ENCODE assay signal across 18 cellular contexts in the genomic region with DNA sequence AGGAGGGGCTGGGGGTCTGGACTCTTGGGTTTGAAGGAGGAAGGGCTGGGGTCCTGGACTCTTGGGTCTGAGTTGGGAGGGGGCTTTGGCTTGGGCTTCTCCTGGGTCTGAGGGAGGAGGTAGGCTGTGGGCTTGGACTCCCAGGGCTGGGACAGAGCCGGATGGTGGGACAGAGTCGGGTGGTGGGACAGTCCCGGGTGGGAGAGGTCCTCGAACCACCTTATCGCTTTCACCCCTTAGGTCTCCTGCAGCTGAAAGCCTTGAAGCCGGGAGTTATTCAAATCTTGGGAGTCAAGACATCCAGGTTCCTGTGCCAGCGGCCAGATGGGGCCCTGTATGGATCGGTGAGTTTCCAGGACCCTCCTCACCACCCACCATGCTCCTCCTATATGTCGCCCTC. TPM values are rescaled to one million over a fixed set of nuclear protein-coding genes. Genes with fewer than 3 reads are reported as not detected.
DNase-seq lines count a peak whose midpoint lies in the region; ATAC-seq, FAIRE-seq and TF ChIP-seq lines count a peak whose summit lies in the region.
"Had no signal": no experiment of that assay in that cellular context is flagged by ENCODE, and none has a peak within 500 bp of the region (broad histone marks: within the 10 kb centered on the region; RNA-seq: fewer than 3 reads in every experiment).

No MANE protein-coding gene starts in this region.

- H3K4me1 Mint-ChIP-seq in WTC11, result peaks cover 32% of the 10 kb centered on the region
- H3K4me1 Mint-ChIP-seq in stimulated activated effector memory CD8-positive, alpha-beta T cell treated with anti-CD3 and anti-CD28 coated beads, Interleukin-12 subunit alpha, Interleukin-12 subunit beta, amount 100 ng/mL, for 72 hours, result peaks cover 24% of the 10 kb centered on the region

- H3K27ac ChIP-seq in liver (ENCODE audit: low read depth in 1 of 2, low read length in 2 of 2) (peak overlapping the region; percentile 42 to 69), HepG2 (ENCODE audit: extremely low read length, insufficient read depth, low read length) (no peak overlapping the region), neuronal stem cell (replicated peaks; ENCODE audit: low read length) (no peak overlapping the region)
- H3K27ac ChIP-seq: 22Rv1, BLaER1, HL-60 had no signal

- DNase-seq in HepG2 (ENCODE audit: low spot score) (no peak), WTC11 (ENCODE audit: low spot score) (no peak), neuronal stem cell (ENCODE audit: low spot score) (no peak), kidney glomerular epithelial cell (lab: John Stamatoyannopoulos, UW) (no peak)
- DNase-seq in activated CD4-positive, CD25-positive, alpha-beta regulatory T cell (lab: John Stamatoyannopoulos, UW), result no peak
- DNase-seq in stimulated activated effector memory CD8-positive, alpha-beta T cell treated with anti-CD3 and anti-CD28 coated beads, Interleukin-12 subunit alpha, Interleukin-12 subunit beta, amount 100 ng/mL, for 72 hours (ENCODE audit: low spot score in 2 of 2), result no peak
- DNase-seq: AML-193; CD8-positive, alpha-beta memory T cell; DMS53; GF-D8; HCEC 1CT; HFFc6; KG1 had no signal

- H2BK12ac ChIP-seq in neuronal stem cell (ENCODE audit: low read length), result no peak overlapping the region

- H3K79me1 ChIP-seq in neuronal stem cell (ENCODE audit: low read depth, low read length), result peaks cover 4% of the 10 kb centered on the region

- H3K9me3 ChIP-seq in liver (ENCODE audit: control insufficient read depth in 4 of 4, low read length in 3 of 4) (no peaks in the 10 kb centered on the region), HepG2 (ENCODE audit: low read length) (no peaks in the 10 kb centered on the region), neuronal stem cell (replicated peaks in 1 of 2; ENCODE audit: control insufficient read depth in 2 of 2, insufficient read depth in 1 of 2, low read depth in 1 of 2, low read length in 2 of 2) (peaks cover 0 to 3% of the 10 kb centered on the region in 2 donors)
- H3K9me3 ChIP-seq: BLaER1 had no signal

- TF ChIP-seq CTCF in liver (IDR thresholded peaks at IDR 0.05; ENCODE audit: low read depth, low read length, missing input control) (no peak), HepG2 (CRISPR knock-in tag; IDR thresholded peaks at IDR 0.05) (no peak), WTC11 (IDR thresholded peaks at IDR 0.05) (no peak)

- no peaks in the 10 kb centered on the region for H3K9me3 Mint-ChIP-seq in WTC11
- H3K9me3 Mint-ChIP-seq in stimulated activated effector memory CD8-positive, alpha-beta T cell treated with anti-CD3 and anti-CD28 coated beads, Interleukin-12 subunit alpha, Interleukin-12 subunit beta, amount 100 ng/mL, for 72 hours, result no peaks in the 10 kb centered on the region
- H3K9me3 Mint-ChIP-seq: CD8-positive, alpha-beta memory T cell; HFFc6; IgD-negative memory B cell had no signal

- no TSS peak for BruUV-seq in HepG2 (replicated peaks; lab: Mats Ljungman, UMichigan)

- H3K14ac ChIP-seq in neuronal stem cell (ENCODE audit: low read length), result no peak overlapping the region

- CTCF ChIA-PET in HepG2 (lab: Yijun Ruan, JAX; ENCODE audit: low intra/inter-chr PET ratio, low total read pairs), result no interaction called here
- CTCF ChIA-PET in WTC11 (lab: Charles Lee), result interaction anchor here (0.6 to 1.4 kb wide), 2 partner anchors 10 to 39 kb away, joined by 3 to 4 read pairs; no protein-coding TSS in a partner anchor

- in situ Hi-C loops in HepG2 (cut with HindIII; ENCODE audit: extremely low pct_ligation_motif_present, low pct_unique_long_range_greater_than_20kb), result no loop called here

- H3K23ac ChIP-seq in neuronal stem cell (ENCODE audit: low read depth, low read length, poor library complexity), result no peak overlapping the region

- H4K91ac ChIP-seq in neuronal stem cell (ENCODE audit: low read depth, low read length, poor library complexity), result no peak overlapping the region

- H3K4ac ChIP-seq in neuronal stem cell (ENCODE audit: low read length), result no peak overlapping the region

- H3K18ac ChIP-seq in neuronal stem cell (ENCODE audit: low read length), result peak overlapping the region; percentile 19

- H2AFZ ChIP-seq in HepG2 (ENCODE audit: low read length) (no peak overlapping the region), neuronal stem cell (ENCODE audit: low read length) (no peak overlapping the region)

- H3K4me1 ChIP-seq in liver (ENCODE audit: control insufficient read depth in 4 of 4, insufficient read depth in 4 of 4, low read length in 3 of 4), result peaks cover 7 to 27% (median 16%) of the 10 kb centered on the region in 4 donors
- peaks cover 62% of the 10 kb centered on the region for H3K4me1 ChIP-seq in HepG2 (ENCODE audit: insufficient read depth, low read length)
- peaks cover 6 to 8% of the 10 kb centered on the region in 2 donors for H3K4me1 ChIP-seq in neuronal stem cell (ENCODE audit: control insufficient read depth in 2 of 2, insufficient read depth in 1 of 2, low read depth in 1 of 2, low read length in 2 of 2)

- no peak; the same call in 2 of the 3 replicates for ATAC-seq in HepG2
- no peak for ATAC-seq in WTC11
- ATAC-seq in stimulated activated effector memory CD8-positive, alpha-beta T cell treated with anti-CD3 and anti-CD28 coated beads, Interleukin-12 subunit alpha, Interleukin-12 subunit beta, amount 100 ng/mL, for 72 hours, result no peak

- H3K27me3 ChIP-seq in liver (ENCODE audit: control insufficient read depth in 4 of 4, insufficient read depth in 4 of 4, low read length in 3 of 4), result no peaks in the 10 kb centered on the region
- no peaks in the 10 kb centered on the region for H3K27me3 ChIP-seq in HepG2 (ENCODE audit: control insufficient read depth in 1 of 2, insufficient read depth in 2 of 2, low read length in 2 of 2)
- H3K27me3 ChIP-seq in neuronal stem cell (ENCODE audit: control insufficient read depth in 3 of 3, insufficient read depth in 3 of 3, low read depth in 1 of 3, low read length in 3 of 3), result peaks cover 0 to 52% (median 12%) of the 10 kb centered on the region in 3 experiments

- no peak overlapping the region for H2BK5ac ChIP-seq in neuronal stem cell (ENCODE audit: low read length)

- 88% methylated on average over 9 of the region's 9 CpGs for WGBS in liver
- 81% methylated on average over 9 of the region's 9 CpGs for WGBS in HepG2 (ENCODE audit: low lambda C conversion rate)
- no CpG with 5 or more reads among the region's 9 CpGs for WGBS in neuronal stem cell (ENCODE audit: extremely low coverage in 2 of 2, insufficient read length in 2 of 2, insufficient replicate concordance in 1 of 2), 2 donors

- no peaks in the 10 kb centered on the region for H3K79me2 ChIP-seq in HepG2 (ENCODE audit: insufficient read depth, low read length)

- no peaks in the 10 kb centered on the region for H4K20me1 ChIP-seq in HepG2 (ENCODE audit: insufficient read depth, low read length)
- H4K20me1 ChIP-seq: BLaER1 had no signal

- no peak overlapping the region for H3K4me3 Mint-ChIP-seq in WTC11
- no peak overlapping the region for H3K4me3 Mint-ChIP-seq in stimulated activated effector memory CD8-positive, alpha-beta T cell treated with anti-CD3 and anti-CD28 coated beads, Interleukin-12 subunit alpha, Interleukin-12 subunit beta, amount 100 ng/mL, for 72 hours
- H3K4me3 Mint-ChIP-seq: CD8-positive, alpha-beta memory T cell; HFFc6; IgD-negative memory B cell had no signal

- POLR2A ChIA-PET in HepG2 (lab: Yijun Ruan, JAX) (no interaction called here), WTC11 (lab: Charles Lee) (no interaction called here)

- no peak overlapping the region for H3K4me2 ChIP-seq in HepG2 (ENCODE audit: low read depth, low read length)
- no peak overlapping the region for H3K4me2 ChIP-seq in neuronal stem cell (ENCODE audit: insufficient read depth, low read length, poor library complexity, severe bottlenecking)
- H3K4me2 ChIP-seq: BLaER1 had no signal

- peak overlapping the region; percentile 60 to 75 for H3K9ac ChIP-seq in liver (ENCODE audit: low read depth in 1 of 2, low read length in 2 of 2)
- no peak overlapping the region for H3K9ac ChIP-seq in HepG2 (ENCODE audit: insufficient read depth, low read depth, low read length)
- H3K9ac ChIP-seq in neuronal stem cell (ENCODE audit: low read depth, low read length, poor library complexity), result no peak overlapping the region
- H3K9ac ChIP-seq: BLaER1 had no signal

- H3K36me3 ChIP-seq in liver (ENCODE audit: control insufficient read depth in 4 of 4, insufficient read depth in 3 of 4, low read depth in 1 of 4, low read length in 3 of 4) (no peaks in the 10 kb centered on the region), HepG2 (replicated peaks in 1 of 2; ENCODE audit: control insufficient read depth in 1 of 2, insufficient read depth in 2 of 2, low read length in 2 of 2) (no peaks in the 10 kb centered on the region), neuronal stem cell (replicated peaks in 1 of 2; ENCODE audit: control insufficient read depth in 2 of 2, insufficient read depth in 2 of 2, low read length in 2 of 2) (no peaks in the 10 kb centered on the region)
- H3K36me3 ChIP-seq: BLaER1 had no signal

- no peak for TF ChIP-seq EP300 in HepG2 (IDR thresholded peaks at IDR 0.05; ENCODE audit: low read depth in 2 of 2, low read length in 2 of 2)
- TF ChIP-seq EP300 in HepG2 (CRISPR knock-in tag; IDR thresholded peaks at IDR 0.05; ENCODE audit: borderline replicate concordance), result no peak

- no peak for FAIRE-seq in HepG2 (lab: Jason Lieb, UNC)

- TF ChIP-seq POLR2A in HepG2 (IDR thresholded peaks at IDR 0.05; ENCODE audit: insufficient read depth in 1 of 2, low read depth in 2 of 2, low read length in 2 of 2), result no peak

- TF ChIP-seq RAD21 in liver (IDR thresholded peaks at IDR 0.05) (no peak), HepG2 (CRISPR knock-in tag; IDR thresholded peaks at IDR 0.05) (no peak)

- H3K27ac Mint-ChIP-seq in WTC11, result no peak overlapping the region
- H3K27ac Mint-ChIP-seq in stimulated activated effector memory CD8-positive, alpha-beta T cell treated with anti-CD3 and anti-CD28 coated beads, Interleukin-12 subunit alpha, Interleukin-12 subunit beta, amount 100 ng/mL, for 72 hours, result no peak overlapping the region
- H3K27ac Mint-ChIP-seq: CD8-positive, alpha-beta memory T cell; HFFc6; IgD-negative memory B cell had no signal

- H4K8ac ChIP-seq in neuronal stem cell (ENCODE audit: low read depth, low read length), result no peak overlapping the region

- no peaks in the 10 kb centered on the region for H3K36me3 Mint-ChIP-seq in WTC11
- no peaks in the 10 kb centered on the region for H3K36me3 Mint-ChIP-seq in stimulated activated effector memory CD8-positive, alpha-beta T cell treated with anti-CD3 and anti-CD28 coated beads, Interleukin-12 subunit alpha, Interleukin-12 subunit beta, amount 100 ng/mL, for 72 hours
- H3K36me3 Mint-ChIP-seq: CD8-positive, alpha-beta memory T cell; IgD-negative memory B cell had no signal

- peak overlapping the region; percentile 82 for H2AK5ac ChIP-seq in neuronal stem cell (ENCODE audit: low read depth, low read length)

- H3K4me3 ChIP-seq in liver (ENCODE audit: low read depth in 1 of 3, low read length in 3 of 3) (peak overlapping the region; percentile 23 to 62 (median 31)), HepG2 (replicated peaks in 1 of 3; ENCODE audit: insufficient read depth in 1 of 3, low read depth in 2 of 3, low read length in 3 of 3) (no peak overlapping the region), neuronal stem cell (ENCODE audit: low read length in 2 of 2) (no peak overlapping the region)
- H3K4me3 ChIP-seq: BLaER1 had no signal

- peaks cover 18% of the 10 kb centered on the region for H3K27me3 Mint-ChIP-seq in WTC11 (ENCODE audit: low read depth)

- no peak overlapping the region for H2BK15ac ChIP-seq in neuronal stem cell (ENCODE audit: low read length)

- no peak overlapping the region for H2BK120ac ChIP-seq in neuronal stem cell (ENCODE audit: low read depth, low read length)

- intact Hi-C loops in HepG2 (cut with micrococcal nuclease; ENCODE audit: unreplicated experiment), result no loop called here

RNA-seq across cellular contexts. Expression of a gene that starts 1.4 kb away (rescaled TPM):
- total RNA-seq in liver, result 1 to 10 TPM in 1 of 2 donors, not detected in 1; 5.5 TPM
- polyA plus RNA-seq in liver, result 10 to 100 TPM in 1 of 2 donors, 1 to 10 TPM in 1; 6.5 to 18.5 TPM
- not detected in 2 replicates for total RNA-seq in HepG2 (2016; rRNA removed; fragmentation: Illumina TruSeq; extraction: Trizol)
- not detected in 2 replicates for total RNA-seq in HepG2 (2016; cell fraction: cytosol; rRNA removed; fragmentation: Illumina TruSeq; extraction: Trizol; ENCODE audit: low read depth)
- not detected in 2 replicates for total RNA-seq in HepG2 (2016; cell fraction: insoluble cytoplasmic fraction; rRNA removed; fragmentation: Illumina TruSeq; extraction: Trizol)
- not detected in 2 replicates for total RNA-seq in HepG2 (2016; cell fraction: membrane; rRNA removed; fragmentation: Illumina TruSeq; extraction: Trizol)
- total RNA-seq in HepG2 (2016; cell fraction: nucleus; rRNA removed; fragmentation: Illumina TruSeq; extraction: Trizol), result not detected in 2 replicates
- 0.17 TPM in 2 replicates for polyA plus RNA-seq in HepG2 (2011; rRNA removed)
- 0.08 and 0.12 TPM in 2 replicates for polyA plus RNA-seq in HepG2 (2011; cell fraction: cytosol; rRNA removed)
- 0.26 and 0.39 TPM in 2 replicates for polyA plus RNA-seq in HepG2 (2011; cell fraction: nucleus; rRNA removed)
- polyA plus RNA-seq in HepG2 (2012), result 0.60 TPM in 1 of 2 replicates, not detected in the other
- polyA plus RNA-seq in HepG2 (2016; cell fraction: cytosol; fragmentation: Illumina TruSeq; extraction: Trizol; ENCODE audit: low read depth), result not detected in 2 replicates
- not detected in 2 replicates for polyA plus RNA-seq in HepG2 (2016; cell fraction: insoluble cytoplasmic fraction; fragmentation: Illumina TruSeq; extraction: Trizol; ENCODE audit: low read depth)
- polyA plus RNA-seq in HepG2 (2016; cell fraction: membrane; fragmentation: Illumina TruSeq; extraction: Trizol; ENCODE audit: low read depth), result not detected in 2 replicates
- not detected in 2 replicates for polyA plus RNA-seq in HepG2 (2016; cell fraction: nucleus; fragmentation: Illumina TruSeq; extraction: Trizol; ENCODE audit: insufficient read depth, low read depth)
- polyA minus RNA-seq in HepG2 (2011; rRNA and poly(A)+ RNA removed; ENCODE audit: low replicate concordance), result not detected in 2 replicates
- polyA minus RNA-seq in HepG2 (2011; cell fraction: cytosol; rRNA and poly(A)+ RNA removed), result not detected in 2 replicates
- polyA minus RNA-seq in HepG2 (2011; cell fraction: nucleus; rRNA and poly(A)+ RNA removed), result 0.37 TPM in 1 of 2 replicates, not detected in the other
- 0.21 to 0.44 TPM (median 0.26 TPM) in 3 replicates for total RNA-seq in WTC11 (2021)
- not detected for polyA plus RNA-seq in neuronal stem cell (2013, experiment 1 of 2)
- polyA plus RNA-seq in neuronal stem cell (2013, experiment 2 of 2), result not detected
- total RNA-seq: CD8-positive, alpha-beta memory T cell; HFFc6 had no signal
- polyA plus RNA-seq: CD8-positive, alpha-beta memory T cell; IgD-negative memory B cell had no signal

RNA-seq across cellular contexts. Expression of a gene that starts 4.2 kb away (rescaled TPM):
- 1 to 10 TPM; 1.3 to 6.8 TPM for total RNA-seq in liver
- under 1 TPM; 0.48 to 0.72 TPM for polyA plus RNA-seq in liver
- 0.07 TPM in 2 replicates for total RNA-seq in HepG2 (2016; rRNA removed; fragmentation: Illumina TruSeq; extraction: Trizol)
- total RNA-seq in HepG2 (2016; cell fraction: cytosol; rRNA removed; fragmentation: Illumina TruSeq; extraction: Trizol; ENCODE audit: low read depth), result not detected in 2 replicates
- total RNA-seq in HepG2 (2016; cell fraction: insoluble cytoplasmic fraction; rRNA removed; fragmentation: Illumina TruSeq; extraction: Trizol), result 0.09 TPM in 1 of 2 replicates, not detected in the other
- total RNA-seq in HepG2 (2016; cell fraction: membrane; rRNA removed; fragmentation: Illumina TruSeq; extraction: Trizol), result 0.07 and 0.09 TPM in 2 replicates
- total RNA-seq in HepG2 (2016; cell fraction: nucleus; rRNA removed; fragmentation: Illumina TruSeq; extraction: Trizol), result 0.09 TPM in 1 of 2 replicates, not detected in the other
- polyA plus RNA-seq in HepG2 (2011; rRNA removed), result 1.1 and 1.5 TPM in 2 replicates
- 0.71 and 0.98 TPM in 2 replicates for polyA plus RNA-seq in HepG2 (2011; cell fraction: cytosol; rRNA removed)
- polyA plus RNA-seq in HepG2 (2011; cell fraction: nucleus; rRNA removed), result 2.0 and 2.5 TPM in 2 replicates
- 0.47 and 1.7 TPM in 2 replicates for polyA plus RNA-seq in HepG2 (2012)
- polyA plus RNA-seq in HepG2 (2016; cell fraction: cytosol; fragmentation: Illumina TruSeq; extraction: Trizol; ENCODE audit: low read depth), result not detected in 2 replicates
- not detected in 2 replicates for polyA plus RNA-seq in HepG2 (2016; cell fraction: insoluble cytoplasmic fraction; fragmentation: Illumina TruSeq; extraction: Trizol; ENCODE audit: low read depth)
- 0.14 TPM in 1 of 2 replicates, not detected in the other for polyA plus RNA-seq in HepG2 (2016; cell fraction: membrane; fragmentation: Illumina TruSeq; extraction: Trizol; ENCODE audit: low read depth)
- 0.26 TPM in 1 of 2 replicates, not detected in the other for polyA plus RNA-seq in HepG2 (2016; cell fraction: nucleus; fragmentation: Illumina TruSeq; extraction: Trizol; ENCODE audit: insufficient read depth, low read depth)
- 1.8 and 2.9 TPM in 2 replicates for polyA minus RNA-seq in HepG2 (2011; rRNA and poly(A)+ RNA removed; ENCODE audit: low replicate concordance)
- polyA minus RNA-seq in HepG2 (2011; cell fraction: cytosol; rRNA and poly(A)+ RNA removed), result 0.97 and 0.99 TPM in 2 replicates
- polyA minus RNA-seq in HepG2 (2011; cell fraction: nucleus; rRNA and poly(A)+ RNA removed), result 0.64 and 1.5 TPM in 2 replicates
- total RNA-seq in WTC11 (2021), result 9.9 to 11.5 TPM (median 10.1 TPM) in 3 replicates
- 0.99 TPM for polyA plus RNA-seq in neuronal stem cell (2013, experiment 1 of 2)
- polyA plus RNA-seq in neuronal stem cell (2013, experiment 2 of 2), result 1.0 TPM
- polyA plus RNA-seq: CD8-positive, alpha-beta memory T cell; IgD-negative memory B cell had no signal

RNA-seq across cellular contexts. Expression of a gene that starts 10.0 kb away (rescaled TPM):
- under 1 TPM; 0.33 to 0.47 TPM for total RNA-seq in liver
- not detected for polyA plus RNA-seq in liver
- 0.22 TPM in 1 of 2 replicates, not detected in the other for total RNA-seq in HepG2 (2016; rRNA removed; fragmentation: Illumina TruSeq; extraction: Trizol)
- not detected in 2 replicates for total RNA-seq in HepG2 (2016; cell fraction: cytosol; rRNA removed; fragmentation: Illumina TruSeq; extraction: Trizol; ENCODE audit: low read depth)
- total RNA-seq in HepG2 (2016; cell fraction: insoluble cytoplasmic fraction; rRNA removed; fragmentation: Illumina TruSeq; extraction: Trizol), result 0.11 TPM in 1 of 2 replicates, not detected in the other
- total RNA-seq in HepG2 (2016; cell fraction: membrane; rRNA removed; fragmentation: Illumina TruSeq; extraction: Trizol), result 0.59 TPM in 1 of 2 replicates, not detected in the other
- total RNA-seq in HepG2 (2016; cell fraction: nucleus; rRNA removed; fragmentation: Illumina TruSeq; extraction: Trizol), result not detected in 2 replicates
- 0.07 and 0.16 TPM in 2 replicates for polyA plus RNA-seq in HepG2 (2011; rRNA removed)
- polyA plus RNA-seq in HepG2 (2011; cell fraction: cytosol; rRNA removed), result not detected in 2 replicates
- 1.2 and 1.7 TPM in 2 replicates for polyA plus RNA-seq in HepG2 (2011; cell fraction: nucleus; rRNA removed)
- polyA plus RNA-seq in HepG2 (2012), result 0.09 and 0.50 TPM in 2 replicates
- not detected in 2 replicates for polyA plus RNA-seq in HepG2 (2016; cell fraction: cytosol; fragmentation: Illumina TruSeq; extraction: Trizol; ENCODE audit: low read depth)
- not detected in 2 replicates for polyA plus RNA-seq in HepG2 (2016; cell fraction: insoluble cytoplasmic fraction; fragmentation: Illumina TruSeq; extraction: Trizol; ENCODE audit: low read depth)
- not detected in 2 replicates for polyA plus RNA-seq in HepG2 (2016; cell fraction: membrane; fragmentation: Illumina TruSeq; extraction: Trizol; ENCODE audit: low read depth)
- 0.46 and 0.85 TPM in 2 replicates for polyA plus RNA-seq in HepG2 (2016; cell fraction: nucleus; fragmentation: Illumina TruSeq; extraction: Trizol; ENCODE audit: insufficient read depth, low read depth)
- polyA minus RNA-seq in HepG2 (2011; rRNA and poly(A)+ RNA removed; ENCODE audit: low replicate concordance), result 0.30 TPM in 1 of 2 replicates, not detected in the other
- not detected in 2 replicates for polyA minus RNA-seq in HepG2 (2011; cell fraction: cytosol; rRNA and poly(A)+ RNA removed)
- 0.37 and 0.39 TPM in 2 replicates for polyA minus RNA-seq in HepG2 (2011; cell fraction: nucleus; rRNA and poly(A)+ RNA removed)
- total RNA-seq in WTC11 (2021), result 1.3 to 2.2 TPM (median 1.3 TPM) in 3 replicates
- 0.01 TPM for polyA plus RNA-seq in neuronal stem cell (2013, experiment 1 of 2)
- 0.03 TPM for polyA plus RNA-seq in neuronal stem cell (2013, experiment 2 of 2)
- total RNA-seq: CD8-positive, alpha-beta memory T cell; HFFc6 had no signal
- polyA plus RNA-seq: CD8-positive, alpha-beta memory T cell; IgD-negative memory B cell had no signal

RNA-seq across cellular contexts. Expression of a gene that starts 16.3 kb away (rescaled TPM):
- total RNA-seq in liver (1 to 10 TPM; 4.8 to 5.4 TPM), HepG2 (2016; rRNA removed; fragmentation: Illumina TruSeq; extraction: Trizol) (0.44 and 0.49 TPM in 2 replicates), WTC11 (2021) (4.4 to 5.4 TPM (median 5.2 TPM) in 3 replicates)
- polyA plus RNA-seq in liver (1 to 10 TPM; 1.8 to 4.3 TPM), HepG2 (2011; rRNA removed) (0.58 and 1.1 TPM in 2 replicates)
- 0.18 and 0.20 TPM in 2 replicates for total RNA-seq in HepG2 (2016; cell fraction: cytosol; rRNA removed; fragmentation: Illumina TruSeq; extraction: Trizol; ENCODE audit: low read depth)
- total RNA-seq in HepG2 (2016; cell fraction: insoluble cytoplasmic fraction; rRNA removed; fragmentation: Illumina TruSeq; extraction: Trizol), result 0.16 and 0.32 TPM in 2 replicates
- 0.09 and 0.24 TPM in 2 replicates for total RNA-seq in HepG2 (2016; cell fraction: membrane; rRNA removed; fragmentation: Illumina TruSeq; extraction: Trizol)
- 0.22 TPM in 1 of 2 replicates, not detected in the other for total RNA-seq in HepG2 (2016; cell fraction: nucleus; rRNA removed; fragmentation: Illumina TruSeq; extraction: Trizol)
- polyA plus RNA-seq in HepG2 (2011; cell fraction: cytosol; rRNA removed), result 0.49 and 0.71 TPM in 2 replicates
- polyA plus RNA-seq in HepG2 (2011; cell fraction: nucleus; rRNA removed), result 2.6 and 3.2 TPM in 2 replicates
- polyA plus RNA-seq in HepG2 (2012), result 1.3 and 1.9 TPM in 2 replicates
- 0.14 and 0.21 TPM in 2 replicates for polyA plus RNA-seq in HepG2 (2016; cell fraction: cytosol; fragmentation: Illumina TruSeq; extraction: Trizol; ENCODE audit: low read depth)
- 0.27 and 0.31 TPM in 2 replicates for polyA plus RNA-seq in HepG2 (2016; cell fraction: insoluble cytoplasmic fraction; fragmentation: Illumina TruSeq; extraction: Trizol; ENCODE audit: low read depth)
- polyA plus RNA-seq in HepG2 (2016; cell fraction: membrane; fragmentation: Illumina TruSeq; extraction: Trizol; ENCODE audit: low read depth), result 0.11 and 0.30 TPM in 2 replicates
- polyA plus RNA-seq in HepG2 (2016; cell fraction: nucleus; fragmentation: Illumina TruSeq; extraction: Trizol; ENCODE audit: insufficient read depth, low read depth), result 0.86 and 0.89 TPM in 2 replicates
- 1.6 and 73.9 TPM in 2 replicates for polyA minus RNA-seq in HepG2 (2011; rRNA and poly(A)+ RNA removed; ENCODE audit: low replicate concordance)
- polyA minus RNA-seq in HepG2 (2011; cell fraction: cytosol; rRNA and poly(A)+ RNA removed), result 0.79 and 0.89 TPM in 2 replicates
- 1.1 and 1.2 TPM in 2 replicates for polyA minus RNA-seq in HepG2 (2011; cell fraction: nucleus; rRNA and poly(A)+ RNA removed)
- polyA plus RNA-seq in neuronal stem cell (2013, experiment 1 of 2), result 1.1 TPM
- polyA plus RNA-seq in neuronal stem cell (2013, experiment 2 of 2), result 1.1 TPM

RNA-seq across cellular contexts. Expression of a gene that starts 37.2 kb away (rescaled TPM):
- total RNA-seq in liver, result under 1 TPM; 0.08 to 0.09 TPM
- under 1 TPM; 0.07 to 0.31 TPM for polyA plus RNA-seq in liver
- total RNA-seq in HepG2 (2016; rRNA removed; fragmentation: Illumina TruSeq; extraction: Trizol), result 2.0 and 2.2 TPM in 2 replicates
- 2.4 and 2.6 TPM in 2 replicates for total RNA-seq in HepG2 (2016; cell fraction: cytosol; rRNA removed; fragmentation: Illumina TruSeq; extraction: Trizol; ENCODE audit: low read depth)
- total RNA-seq in HepG2 (2016; cell fraction: insoluble cytoplasmic fraction; rRNA removed; fragmentation: Illumina TruSeq; extraction: Trizol), result 1.4 and 2.1 TPM in 2 replicates
- 2.7 and 3.4 TPM in 2 replicates for total RNA-seq in HepG2 (2016; cell fraction: membrane; rRNA removed; fragmentation: Illumina TruSeq; extraction: Trizol)
- total RNA-seq in HepG2 (2016; cell fraction: nucleus; rRNA removed; fragmentation: Illumina TruSeq; extraction: Trizol), result 2.1 and 2.5 TPM in 2 replicates
- 2.4 and 2.7 TPM in 2 replicates for polyA plus RNA-seq in HepG2 (2011; rRNA removed)
- polyA plus RNA-seq in HepG2 (2011; cell fraction: cytosol; rRNA removed), result 1.4 and 1.7 TPM in 2 replicates
- polyA plus RNA-seq in HepG2 (2011; cell fraction: nucleus; rRNA removed), result 7.2 and 7.7 TPM in 2 replicates
- 3.9 and 5.7 TPM in 2 replicates for polyA plus RNA-seq in HepG2 (2012)
- 2.3 and 3.3 TPM in 2 replicates for polyA plus RNA-seq in HepG2 (2016; cell fraction: cytosol; fragmentation: Illumina TruSeq; extraction: Trizol; ENCODE audit: low read depth)
- polyA plus RNA-seq in HepG2 (2016; cell fraction: insoluble cytoplasmic fraction; fragmentation: Illumina TruSeq; extraction: Trizol; ENCODE audit: low read depth), result 3.3 and 5.0 TPM in 2 replicates
- 3.1 and 3.8 TPM in 2 replicates for polyA plus RNA-seq in HepG2 (2016; cell fraction: membrane; fragmentation: Illumina TruSeq; extraction: Trizol; ENCODE audit: low read depth)
- polyA plus RNA-seq in HepG2 (2016; cell fraction: nucleus; fragmentation: Illumina TruSeq; extraction: Trizol; ENCODE audit: insufficient read depth, low read depth), result 8.7 and 10.3 TPM in 2 replicates
- 1.3 and 3.6 TPM in 2 replicates for polyA minus RNA-seq in HepG2 (2011; rRNA and poly(A)+ RNA removed; ENCODE audit: low replicate concordance)
- 2.6 and 4.8 TPM in 2 replicates for polyA minus RNA-seq in HepG2 (2011; cell fraction: cytosol; rRNA and poly(A)+ RNA removed)
- polyA minus RNA-seq in HepG2 (2011; cell fraction: nucleus; rRNA and poly(A)+ RNA removed), result 1.9 and 2.2 TPM in 2 replicates
- 1.4 to 2.2 TPM (median 1.6 TPM) in 3 replicates for total RNA-seq in WTC11 (2021)
- polyA plus RNA-seq in neuronal stem cell (2013, experiment 1 of 2), result 1.1 TPM
- polyA plus RNA-seq in neuronal stem cell (2013, experiment 2 of 2), result 0.90 TPM

Comparison
In these comparisons a context has a peak if more than half of its experiments do, and no peak if none do; other contexts are left out.
1. H3K27ac ChIP-seq: peak in liver (2 of 2); none in HepG2 (single experiment) and neuronal stem cell (single experiment).
2. H3K4me3 ChIP-seq: peak in liver (3 of 3); none in HepG2 (0 of 3) and neuronal stem cell (0 of 2).
3. H3K9ac ChIP-seq: peak in liver (2 of 2); none in HepG2 (single experiment) and neuronal stem cell (single experiment).